ENCODE assay signal across 11 cellular contexts in genomic region chr17:42131971-42132370, GRCh38. TPM values are rescaled to one million over a fixed set of nuclear protein-coding genes. Genes with fewer than 3 reads are reported as not detected.
DNase-seq lines count a peak whose midpoint lies in the region; ATAC-seq and TF ChIP-seq lines count a peak whose summit lies in the region.
"Had no signal": no experiment of that assay in that cellular context is flagged by ENCODE, and none has a peak within 500 bp of the region (broad histone marks: within the 10 kb centered on the region; RNA-seq: fewer than 3 reads in every experiment).

No MANE protein-coding gene starts in this region.

- no peak for DNase-seq in CD14-positive monocyte (ENCODE audit: low spot score)
- no peak for DNase-seq in Karpas-422
- DNase-seq in naive thymus-derived CD4-positive, alpha-beta T cell = no peak
- DNase-seq in HT-29 (ENCODE audit: low spot score) = no peak
- DNase-seq in LoVo (ENCODE audit: low spot score) = no peak
- DNase-seq in NCI-H2081 (lab: John Stamatoyannopoulos, UW) = no peak
- no peak for DNase-seq in SIG-M5 treated with dmso at 0.1 percent for 504 hours (lab: John Stamatoyannopoulos, UW; ENCODE audit: unreplicated experiment)
- DNase-seq: activated CD4-positive, alpha-beta T cell treated with anti-CD3 and anti-CD28 coated beads, Interleukin-2, amount 50 U/mL, for 48 hours; NCI-H146; SHP77 treated with DMSO at 0.1 percent for 48 hours had no signal

- no peaks in the 10 kb centered on the region for H3K27me3 Mint-ChIP-seq in CD14-positive monocyte (ENCODE audit: low read depth in 3 of 3)
- H3K27me3 Mint-ChIP-seq in naive thymus-derived CD4-positive, alpha-beta T cell = no peaks in the 10 kb centered on the region

- H3K4me3 ChIP-seq in Karpas-422 (ENCODE audit: low read length) = peak overlapping the region; percentile 49; the same call in 1 of the 2 replicates
- no peak overlapping the region for H3K4me3 ChIP-seq in naive thymus-derived CD4-positive, alpha-beta T cell (ENCODE audit: low read length)

- peak overlapping the region; percentile 91 for H3K27ac ChIP-seq in Karpas-422 (ENCODE audit: low read length)
- H3K27ac ChIP-seq in cingulate gyrus (ENCODE audit: low read depth, low read length) = peak overlapping the region; percentile 73
- H3K27ac ChIP-seq in naive thymus-derived CD4-positive, alpha-beta T cell (ENCODE audit: low read depth, low read length) = no peak overlapping the region

- peaks cover 60% of the 10 kb centered on the region for H3K4me1 ChIP-seq in Karpas-422 (ENCODE audit: low read length)
- peaks cover 16 to 22% of the 10 kb centered on the region in 2 donors for H3K4me1 ChIP-seq in naive thymus-derived CD4-positive, alpha-beta T cell (ENCODE audit: control insufficient read depth in 2 of 2, insufficient read depth in 2 of 2, low read length in 2 of 2)

- TF ChIP-seq CTCF in CD14-positive monocyte (IDR thresholded peaks at IDR 0.05) = no peak

- H3K9me3 ChIP-seq in Karpas-422 (ENCODE audit: low read length) = no peaks in the 10 kb centered on the region
- no peaks in the 10 kb centered on the region for H3K9me3 ChIP-seq in naive thymus-derived CD4-positive, alpha-beta T cell (ENCODE audit: control insufficient read depth in 2 of 3, low read length in 3 of 3)

- peaks cover 50% of the 10 kb centered on the region for H4K20me1 ChIP-seq in Karpas-422 (ENCODE audit: insufficient read depth, low read depth, low read length)

- H3K4me3 Mint-ChIP-seq in CD14-positive monocyte = peak overlapping the region; percentile 37 to 76
- H3K4me3 Mint-ChIP-seq in naive thymus-derived CD4-positive, alpha-beta T cell = no peak overlapping the region

- no peaks in the 10 kb centered on the region for H3K9me2 ChIP-seq in Karpas-422 (replicated peaks; ENCODE audit: insufficient read depth, low read length)

- H3K36me3 ChIP-seq in Karpas-422 (ENCODE audit: insufficient read depth, low read length) = peaks cover 10% of the 10 kb centered on the region
- H3K36me3 ChIP-seq in naive thymus-derived CD4-positive, alpha-beta T cell (ENCODE audit: control insufficient read depth in 2 of 3, insufficient read depth in 3 of 3, low read length in 3 of 3) = peaks cover 0 to 58% (median 9%) of the 10 kb centered on the region in 3 experiments

- H3K27me3 ChIP-seq in Karpas-422 (ENCODE audit: low read length) = no peaks in the 10 kb centered on the region
- no peaks in the 10 kb centered on the region for H3K27me3 ChIP-seq in naive thymus-derived CD4-positive, alpha-beta T cell (ENCODE audit: control insufficient read depth in 2 of 2, insufficient read depth in 2 of 2, low read length in 2 of 2)

- H3K27ac Mint-ChIP-seq in CD14-positive monocyte = peak overlapping the region; percentile 22 to 89 (median 76)
- peak overlapping the region in 8 of 9 donors; percentile 29 to 89 (median 82) for H3K27ac Mint-ChIP-seq in naive thymus-derived CD4-positive, alpha-beta T cell

- H3K9me3 Mint-ChIP-seq in CD14-positive monocyte = no peaks in the 10 kb centered on the region
- H3K9me3 Mint-ChIP-seq in naive thymus-derived CD4-positive, alpha-beta T cell = no peaks in the 10 kb centered on the region

- intact Hi-C loops in CD14-positive monocyte (cut with micrococcal nuclease) = no loop called here
- intact Hi-C loops in naive thymus-derived CD4-positive, alpha-beta T cell (cut with micrococcal nuclease) = no loop called here

- peaks cover 49 to 56% of the 10 kb centered on the region in 2 donors for H3K36me3 Mint-ChIP-seq in CD14-positive monocyte
- peaks cover 3 to 30% (median 12%) of the 10 kb centered on the region in 5 donors for H3K36me3 Mint-ChIP-seq in naive thymus-derived CD4-positive, alpha-beta T cell

- POLR2A ChIA-PET in naive thymus-derived CD4-positive, alpha-beta T cell (lab: Charles Lee) = interaction anchor here (0.7 kb wide), 1 partner anchor 17 kb away, joined by 3 read pairs; no protein-coding TSS in a partner anchor

- no peak overlapping the region for H2AFZ ChIP-seq in Karpas-422 (ENCODE audit: low read length)

- ATAC-seq in naive thymus-derived CD4-positive, alpha-beta T cell = no peak

- H3K9ac ChIP-seq in Karpas-422 (ENCODE audit: low read length) = peak overlapping the region; percentile 53

- CTCF ChIA-PET in naive thymus-derived CD4-positive, alpha-beta T cell (lab: Charles Lee) = no interaction called here

- peak overlapping the region; percentile 65 for H3K4me2 ChIP-seq in Karpas-422 (ENCODE audit: low read depth, low read length, poor library complexity, severe bottlenecking)

- H3K79me2 ChIP-seq in Karpas-422 (ENCODE audit: low read length) = peaks cover 65% of the 10 kb centered on the region

- peaks cover 67% of the 10 kb centered on the region for H3K4me1 Mint-ChIP-seq in CD14-positive monocyte
- H3K4me1 Mint-ChIP-seq in naive thymus-derived CD4-positive, alpha-beta T cell = peaks cover 33 to 61% (median 53%) of the 10 kb centered on the region in 7 donors

RNA-seq across cellular contexts. Expression of gene HSPB9, which starts 9.4 kb away (rescaled TPM):
- polyA plus RNA-seq in CD14-positive monocyte = not detected
- 0.29 and 0.37 TPM in 2 replicates for total RNA-seq in Karpas-422 (2014; rRNA removed; shearing (Covaris generic); ENCODE audit: low replicate concordance)
- total RNA-seq in naive thymus-derived CD4-positive, alpha-beta T cell = under 1 TPM in 2 of 5 experiments, not detected in 3; 0.12 to 0.16 TPM
- under 1 TPM in 1 of 2 donors, not detected in 1; 0.10 TPM for polyA plus RNA-seq in naive thymus-derived CD4-positive, alpha-beta T cell
- total RNA-seq in HT-29 (2014; rRNA removed; shearing (Covaris generic)) = not detected in 2 replicates

RNA-seq across cellular contexts. Expression of gene KAT2A, which starts 10.8 kb away (rescaled TPM):
- polyA plus RNA-seq in CD14-positive monocyte = 1 to 10 TPM; 1.9 to 2.0 TPM
- total RNA-seq in Karpas-422 (2014; rRNA removed; shearing (Covaris generic); ENCODE audit: low replicate concordance) = 26.7 and 34.6 TPM in 2 replicates
- 10 to 100 TPM; 39.6 to 71.1 (median 49.1) TPM for total RNA-seq in naive thymus-derived CD4-positive, alpha-beta T cell
- polyA plus RNA-seq in naive thymus-derived CD4-positive, alpha-beta T cell = 10 to 100 TPM in 1 of 2 donors, 1 to 10 TPM in 1; 6.6 to 12.0 TPM
- total RNA-seq in HT-29 (2014; rRNA removed; shearing (Covaris generic)) = 49.6 and 51.9 TPM in 2 replicates

RNA-seq across cellular contexts. Expression of gene DHX58, which starts 19.5 kb away (rescaled TPM):
- 10 to 100 TPM; 13.2 to 16.0 TPM for polyA plus RNA-seq in CD14-positive monocyte
- 12.6 and 20.3 TPM in 2 replicates for total RNA-seq in Karpas-422 (2014; rRNA removed; shearing (Covaris generic); ENCODE audit: low replicate concordance)
- 10 to 100 TPM; 36.0 to 80.5 (median 53.5) TPM for total RNA-seq in naive thymus-derived CD4-positive, alpha-beta T cell
- polyA plus RNA-seq in naive thymus-derived CD4-positive, alpha-beta T cell = 10 to 100 TPM; 10.1 to 24.7 TPM
- total RNA-seq in HT-29 (2014; rRNA removed; shearing (Covaris generic)) = 9.1 and 9.7 TPM in 2 replicates

RNA-seq across cellular contexts. Expression of gene RAB5C, which starts 22.8 kb away (rescaled TPM):
- polyA plus RNA-seq in CD14-positive monocyte = 100 to 1,000 TPM; 165 to 171 TPM
- 56.9 and 59.5 TPM in 2 replicates for total RNA-seq in Karpas-422 (2014; rRNA removed; shearing (Covaris generic); ENCODE audit: low replicate concordance)
- 10 to 100 TPM; 72.0 to 95.2 (median 75.4) TPM for total RNA-seq in naive thymus-derived CD4-positive, alpha-beta T cell
- polyA plus RNA-seq in naive thymus-derived CD4-positive, alpha-beta T cell = 10 to 100 TPM; 56.6 to 63.2 TPM
- 127 and 141 TPM in 2 replicates for total RNA-seq in HT-29 (2014; rRNA removed; shearing (Covaris generic))

RNA-seq across cellular contexts. Expression of gene ZNF385C, which starts 33.7 kb away (rescaled TPM):
- polyA plus RNA-seq in CD14-positive monocyte = under 1 TPM in 1 of 2 donors, not detected in 1; 0.09 TPM
- not detected in 2 replicates for total RNA-seq in Karpas-422 (2014; rRNA removed; shearing (Covaris generic); ENCODE audit: low replicate concordance)
- under 1 TPM in 4 of 5 experiments, not detected in 1; 0.15 to 0.45 (median 0.23) TPM for total RNA-seq in naive thymus-derived CD4-positive, alpha-beta T cell
- polyA plus RNA-seq in naive thymus-derived CD4-positive, alpha-beta T cell = not detected
- total RNA-seq in HT-29 (2014; rRNA removed; shearing (Covaris generic)) = 0.08 and 0.37 TPM in 2 replicates

Comparison
In these comparisons a context has a peak if more than half of its experiments do, and no peak if none do; other contexts are left out.
1. H3K4me3 Mint-ChIP-seq: peak in CD14-positive monocyte (2 of 2); none in naive thymus-derived CD4-positive, alpha-beta T cell (0 of 10).